In the genomic region with DNA sequence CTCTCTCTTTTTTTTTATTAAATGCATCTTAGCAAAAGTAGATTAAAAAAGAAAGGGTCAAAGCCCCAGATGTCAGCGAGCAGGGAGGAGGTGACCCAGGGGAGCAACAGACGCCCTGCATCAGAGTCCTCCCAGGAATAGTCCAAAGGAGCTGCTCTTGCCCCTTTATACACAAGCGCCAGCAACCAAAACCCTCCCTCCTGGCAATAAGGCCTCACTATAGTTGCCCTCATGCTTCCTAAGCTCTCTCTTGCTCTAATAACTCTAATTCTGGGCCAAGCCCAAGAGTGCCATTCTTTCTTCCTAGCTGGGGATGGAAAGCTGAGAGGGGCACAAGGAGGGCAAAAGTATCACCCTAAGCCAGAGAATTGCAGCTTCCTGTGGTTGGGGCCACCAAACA, we compare ENCODE assay signal across 11 cellular contexts. TPM values are rescaled to one million over a fixed set of nuclear protein-coding genes. Genes with fewer than 3 reads are reported as not detected.
A peak's percentile ranks its signal among the peaks of the same experiment; 100 is the strongest.
DNase-seq lines count a peak whose midpoint lies in the region; ATAC-seq, FAIRE-seq and TF ChIP-seq lines count a peak whose summit lies in the region.
"Had no signal": no experiment of that assay in that cellular context is flagged by ENCODE, and none has a peak within 500 bp of the region (broad histone marks: within the 10 kb centered on the region; RNA-seq: fewer than 3 reads in every experiment).

No MANE protein-coding gene starts in this region.

- no peaks in the 10 kb centered on the region for H4K20me1 ChIP-seq in GM12878 (ENCODE audit: control insufficient read depth, insufficient read depth)

- no peak for TF ChIP-seq EP300 in GM12878 (IDR thresholded peaks at IDR 0.05; ENCODE audit: borderline replicate concordance in 1 of 2, control insufficient read depth in 1 of 2, low read depth in 2 of 2, low read length in 2 of 2)

- H3K4me2 ChIP-seq in GM12878 (ENCODE audit: control insufficient read depth, insufficient read depth), result no peak overlapping the region

- H3K4me1 Mint-ChIP-seq in activated T-cell treated with anti-CD3 and anti-CD28 coated beads, Interleukin-2, amount 50 U/mL, for 24 hours (ENCODE audit: low read depth), result peaks cover 44% of the 10 kb centered on the region
- peaks cover 49% of the 10 kb centered on the region for H3K4me1 Mint-ChIP-seq in memory B cell

- FAIRE-seq in GM12878 (lab: Jason Lieb, UNC), result no peak

- no peak overlapping the region for H3K4me3 Mint-ChIP-seq in activated T-cell treated with anti-CD3 and anti-CD28 coated beads, Interleukin-2, amount 50 U/mL, for 24 hours
- H3K4me3 Mint-ChIP-seq in memory B cell, result no peak overlapping the region

- TF ChIP-seq RAD21 in GM12878 (IDR thresholded peaks at IDR 0.05; ENCODE audit: insufficient read depth, low read depth, low read length), result no peak

- ATAC-seq in GM12878, result no peak
- ATAC-seq in memory B cell (ENCODE audit: low read depth), result no peak
- ATAC-seq in thoracic aorta (ENCODE audit: insufficient number of reproducible peaks, low FRiP score, low read depth), result no peak
- no peak for ATAC-seq in GM18519 (IDR thresholded peaks at IDR 0.05; ENCODE audit: low FRiP score, unreplicated experiment)

- H3K9ac ChIP-seq in GM12878 (ENCODE audit: control insufficient read depth, insufficient read depth, low read length), result no peak overlapping the region

- TF ChIP-seq POLR2A in GM12878 (IDR thresholded peaks at IDR 0.05; ENCODE audit: low read depth, low read length), result no peak

- 33% methylated on average over 3 of the region's 3 CpGs for WGBS in GM12878 (ENCODE audit: insufficient coverage, insufficient replicate concordance, low lambda C conversion rate, missing lambda C conversion rate)

- H3K4me3 ChIP-seq in GM12878, result no peak overlapping the region
- no peak overlapping the region for H3K4me3 ChIP-seq in thoracic aorta

- in situ Hi-C loops in GM12878 (cut with MboI), result no loop called here

- H3K4me1 ChIP-seq in GM12878 (ENCODE audit: control insufficient read depth, insufficient read depth, low read length) (peaks cover 52% of the 10 kb centered on the region), thoracic aorta (ENCODE audit: control insufficient read depth in 1 of 2, low read depth in 2 of 2) (peaks cover 36 to 54% of the 10 kb centered on the region in 2 donors)

- SMC1A ChIA-PET in GM12878 (lab: Charles Lee; ENCODE audit: uncharacterized antibody, unreplicated experiment), result interaction anchor here (1.0 to 10.8 kb wide), 11 partner anchors 11 to 145 kb away, joined by 3 to 176 read pairs (median 5); a partner anchor contains a TSS

- H3K27me3 Mint-ChIP-seq in activated T-cell treated with anti-CD3 and anti-CD28 coated beads, Interleukin-2, amount 50 U/mL, for 24 hours, result no peaks in the 10 kb centered on the region
- peaks cover 3% of the 10 kb centered on the region for H3K27me3 Mint-ChIP-seq in memory B cell

- peaks cover 10% of the 10 kb centered on the region for H3K79me2 ChIP-seq in GM12878 (ENCODE audit: control insufficient read depth, insufficient read depth, low read length)

- intact Hi-C loops in GM12878 (cut with micrococcal nuclease; ENCODE audit: unreplicated experiment), result no loop called here

- H3K9me3 ChIP-seq in GM12878 (replicated peaks; ENCODE audit: control insufficient read depth, insufficient read depth, low read length), result no peaks in the 10 kb centered on the region
- no peaks in the 10 kb centered on the region for H3K9me3 ChIP-seq in thoracic aorta

- TSS peak; percentile 22 for BruUV-seq in GM12878 (replicated peaks; lab: Mats Ljungman, UMichigan)

- peaks cover 10% of the 10 kb centered on the region for H3K36me3 Mint-ChIP-seq in activated T-cell treated with anti-CD3 and anti-CD28 coated beads, Interleukin-2, amount 50 U/mL, for 24 hours (ENCODE audit: low read depth)
- H3K36me3 Mint-ChIP-seq in memory B cell, result peaks cover 32% of the 10 kb centered on the region

- DNase-seq in activated T-cell treated with anti-CD3 and anti-CD28 coated beads, Interleukin-2, amount 50 U/mL, for 24 hours, result no peak
- no peak for DNase-seq in activated T-cell treated with anti-CD3 and anti-CD28 coated beads, Interleukin-2, amount 50 U/mL, for 1 hour
- no peak for DNase-seq in GM12878 (ENCODE audit: low read depth, low spot score)
- DNase-seq in memory B cell (ENCODE audit: low spot score in 2 of 2), result no peak
- DNase-seq in thoracic aorta (ENCODE audit: low spot score), result no peak
- no peak for DNase-seq in NCI-H748 (lab: John Stamatoyannopoulos, UW; ENCODE audit: unreplicated experiment)
- no peak for DNase-seq in NCI-H1092 (lab: John Stamatoyannopoulos, UW)
- DNase-seq: activated effector memory CD4-positive, alpha-beta T cell treated with anti-CD3 and anti-CD28 coated beads, Interleukin-2, amount 50 U/mL, for 16 hours; NCI-H2227 treated with DMSO at 0.1 percent for 48 hours; T-helper 9 cell had no signal

- H2AFZ ChIP-seq in GM12878 (ENCODE audit: control insufficient read depth, low read depth, low read length), result no peak overlapping the region

- POLR2A ChIA-PET in GM12878 (lab: Charles Lee), result interaction anchor here (0.7 to 1.4 kb wide), 4 partner anchors 8 to 40 kb away, joined by 3 to 4 read pairs (median 3); no protein-coding TSS in a partner anchor

- H3K9me3 Mint-ChIP-seq in activated T-cell treated with anti-CD3 and anti-CD28 coated beads, Interleukin-2, amount 50 U/mL, for 24 hours, result no peaks in the 10 kb centered on the region
- no peaks in the 10 kb centered on the region for H3K9me3 Mint-ChIP-seq in memory B cell

- TF ChIP-seq CTCF in GM12878 (IDR thresholded peaks at IDR 0.05 in 2 of 3, conservative IDR thresholded peaks at IDR 0.05 in 1 of 3; ENCODE audit: control insufficient read depth in 2 of 3, extremely low read depth in 1 of 3, insufficient read depth in 1 of 3, low read depth in 3 of 3, low read length in 3 of 3), result no peak
- TF ChIP-seq CTCF in thoracic aorta (IDR thresholded peaks at IDR 0.05), result no peak

- CTCF ChIA-PET in GM12878 (lab: Yijun Ruan, JAX), result interaction anchor here (0.5 to 11.9 kb wide), 18 partner anchors 11 to 475 kb away, joined by 3 to 213 read pairs (median 18); a partner anchor contains a TSS

- H3K36me3 ChIP-seq in GM12878 (ENCODE audit: control insufficient read depth in 2 of 2, insufficient read depth in 2 of 2, low read length in 1 of 2), result peaks cover 13 to 25% of the 10 kb centered on the region in 2 experiments
- peaks cover 4% of the 10 kb centered on the region for H3K36me3 ChIP-seq in thoracic aorta

- H3K27me3 ChIP-seq in GM12878 (replicated peaks in 1 of 2; ENCODE audit: control insufficient read depth in 2 of 2, insufficient read depth in 2 of 2, low read length in 1 of 2), result no peaks in the 10 kb centered on the region
- no peaks in the 10 kb centered on the region for H3K27me3 ChIP-seq in thoracic aorta (replicated peaks; ENCODE audit: insufficient read depth)

- peak overlapping the region; percentile 90 for H3K27ac ChIP-seq in GM12878 (ENCODE audit: control insufficient read depth, insufficient read depth)
- peak overlapping the region; percentile 94 to 98 for H3K27ac ChIP-seq in thoracic aorta

- RAD21 ChIA-PET in GM12878 (lab: Charles Lee; ENCODE audit: unreplicated experiment), result interaction anchor here (0.7 to 11.6 kb wide), 11 partner anchors 8 to 145 kb away, joined by 3 to 109 read pairs (median 6); a partner anchor contains a TSS

- peak overlapping the region; percentile 63 for H3K27ac Mint-ChIP-seq in activated T-cell treated with anti-CD3 and anti-CD28 coated beads, Interleukin-2, amount 50 U/mL, for 24 hours
- H3K27ac Mint-ChIP-seq in memory B cell, result peak overlapping the region; percentile 33

RNA-seq across cellular contexts. Expression of a gene that starts 26.3 kb away (rescaled TPM):
- 4.6 and 4.9 TPM in 2 replicates for total RNA-seq in GM12878 (2013; cell fraction: nucleolus; rRNA removed)
- total RNA-seq in GM12878 (2014; rRNA removed) (0.62 and 0.93 TPM in 2 replicates), GM12878 (2014; rRNA removed; fragmentation: Illumina TruSeq; extraction: Trizol) (0.46 and 0.58 TPM in 2 replicates), GM12878 (2021) (0.72 and 0.87 TPM in 2 replicates), thoracic aorta (1 to 10 TPM; 5.7 to 6.9 TPM)
- polyA plus RNA-seq in GM12878 (2011; ENCODE audit: low read depth), result 0.08 TPM
- polyA plus RNA-seq in GM12878 (2011; rRNA removed) (0.05 TPM in 1 of 2 replicates, not detected in the other), GM12878 (2014; fragmentation: Illumina TruSeq; extraction: Trizol) (0.14 and 0.15 TPM in 2 replicates), GM12878 (2014; fragmentation: Nextera tagmentation; extraction: Ambion mirVana) (not detected), GM12878 (2014; rRNA removed) (0.20 and 0.29 TPM in 2 replicates), GM12878 (2016; fragmentation: Nextera tagmentation; extraction: Ambion mirVana) (under 1 TPM; 0.05 to 0.06 TPM)
- polyA plus RNA-seq in GM12878 (2011; cell fraction: cytosol; rRNA removed), result not detected in 2 replicates
- 0.33 and 0.41 TPM in 2 replicates for polyA plus RNA-seq in GM12878 (2011; cell fraction: nucleus; rRNA removed)
- polyA plus RNA-seq in GM12878 (2012), result 0.05 and 0.06 TPM in 2 replicates
- 0.51 and 1.1 TPM in 2 replicates for polyA minus RNA-seq in GM12878 (2011; rRNA and poly(A)+ RNA removed)
- 0.31 TPM in 1 of 2 replicates, not detected in the other for polyA minus RNA-seq in GM12878 (2011; cell fraction: cytosol; rRNA and poly(A)+ RNA removed)
- 1.1 and 2.2 TPM in 2 replicates for polyA minus RNA-seq in GM12878 (2011; cell fraction: nucleus; rRNA and poly(A)+ RNA removed)

RNA-seq across cellular contexts. Expression of a gene that starts 30.3 kb away (rescaled TPM):
- total RNA-seq in GM12878 (2013; cell fraction: nucleolus; rRNA removed), result 5.5 and 6.1 TPM in 2 replicates
- 0.82 and 1.2 TPM in 2 replicates for total RNA-seq in GM12878 (2014; rRNA removed)
- total RNA-seq in GM12878 (2014; rRNA removed; fragmentation: Illumina TruSeq; extraction: Trizol), result 1.0 TPM in 2 replicates
- 1.1 TPM in 2 replicates for total RNA-seq in GM12878 (2021)
- polyA plus RNA-seq in GM12878 (2011; ENCODE audit: low read depth), result 0.07 TPM
- polyA plus RNA-seq in GM12878 (2011; rRNA removed), result 0.03 and 0.04 TPM in 2 replicates
- polyA plus RNA-seq in GM12878 (2011; cell fraction: cytosol; rRNA removed), result 0.03 TPM in 2 replicates
- 0.37 and 0.39 TPM in 2 replicates for polyA plus RNA-seq in GM12878 (2011; cell fraction: nucleus; rRNA removed)
- 0.15 and 0.18 TPM in 2 replicates for polyA plus RNA-seq in GM12878 (2012)
- polyA plus RNA-seq in GM12878 (2014; fragmentation: Illumina TruSeq; extraction: Trizol), result 0.54 and 0.55 TPM in 2 replicates
- under 1 TPM; 0.13 to 0.18 TPM for polyA plus RNA-seq in GM12878 (2014; fragmentation: Nextera tagmentation; extraction: Ambion mirVana)
- 0.58 and 0.61 TPM in 2 replicates for polyA plus RNA-seq in GM12878 (2014; rRNA removed)
- polyA plus RNA-seq in GM12878 (2016; fragmentation: Nextera tagmentation; extraction: Ambion mirVana), result under 1 TPM; 0.21 to 0.49 TPM
- 0.73 and 1.2 TPM in 2 replicates for polyA minus RNA-seq in GM12878 (2011; rRNA and poly(A)+ RNA removed)
- polyA minus RNA-seq in GM12878 (2011; cell fraction: cytosol; rRNA and poly(A)+ RNA removed), result not detected in 2 replicates
- polyA minus RNA-seq in GM12878 (2011; cell fraction: nucleus; rRNA and poly(A)+ RNA removed), result 0.97 and 1.4 TPM in 2 replicates
- total RNA-seq in thoracic aorta, result 1 to 10 TPM; 6.4 to 7.9 TPM

RNA-seq across cellular contexts. Expression of a gene that starts 39.4 kb away (rescaled TPM):
- total RNA-seq in GM12878 (2013; cell fraction: nucleolus; rRNA removed), result 9.8 and 12.7 TPM in 2 replicates
- total RNA-seq in GM12878 (2014; rRNA removed) (11.0 TPM in 2 replicates), GM12878 (2014; rRNA removed; fragmentation: Illumina TruSeq; extraction: Trizol) (6.3 TPM in 2 replicates), GM12878 (2021) (20.5 TPM in 2 replicates), thoracic aorta (10 to 100 TPM; 61.3 to 99.9 TPM)
- polyA plus RNA-seq in GM12878 (2011; ENCODE audit: low read depth), result 5.8 TPM
- polyA plus RNA-seq in GM12878 (2011; rRNA removed) (0.86 and 1.5 TPM in 2 replicates), GM12878 (2014; fragmentation: Illumina TruSeq; extraction: Trizol) (22.1 and 23.5 TPM in 2 replicates), GM12878 (2014; fragmentation: Nextera tagmentation; extraction: Ambion mirVana) (under 1 TPM; 0.53 to 0.60 TPM), GM12878 (2014; rRNA removed) (13.1 and 14.5 TPM in 2 replicates), GM12878 (2016; fragmentation: Nextera tagmentation; extraction: Ambion mirVana) (10 to 100 TPM; 14.7 to 22.0 TPM)
- 1.7 and 2.3 TPM in 2 replicates for polyA plus RNA-seq in GM12878 (2011; cell fraction: cytosol; rRNA removed)
- 1.5 and 2.3 TPM in 2 replicates for polyA plus RNA-seq in GM12878 (2011; cell fraction: nucleus; rRNA removed)
- polyA plus RNA-seq in GM12878 (2012), result 8.4 and 10.8 TPM in 2 replicates
- 2.3 and 2.4 TPM in 2 replicates for polyA minus RNA-seq in GM12878 (2011; rRNA and poly(A)+ RNA removed)
- 0.94 and 1.9 TPM in 2 replicates for polyA minus RNA-seq in GM12878 (2011; cell fraction: cytosol; rRNA and poly(A)+ RNA removed)
- polyA minus RNA-seq in GM12878 (2011; cell fraction: nucleus; rRNA and poly(A)+ RNA removed), result 3.0 and 6.0 TPM in 2 replicates
